18 cellular contexts compared by ENCODE assay signal in genomic region chr10:69218831-69219230, GRCh38. TPM values are rescaled to one million over a fixed set of nuclear protein-coding genes. Genes with fewer than 3 reads are reported as not detected.
DNase-seq lines count a peak whose midpoint lies in the region; ATAC-seq and TF ChIP-seq lines count a peak whose summit lies in the region.
"Had no signal": no experiment of that assay in that cellular context is flagged by ENCODE, and none has a peak within 500 bp of the region (broad histone marks: within the 10 kb centered on the region; RNA-seq: fewer than 3 reads in every experiment).

No MANE protein-coding gene starts in this region.

- no peaks in the 10 kb centered on the region for H3K9me2 ChIP-seq in PC-3 (replicated peaks; ENCODE audit: low read length)

- 84% methylated on average over 5 of the region's 6 CpGs for WGBS in mammary epithelial cell (ENCODE audit: low coverage, missing lambda C conversion rate)

- no peaks in the 10 kb centered on the region for H4K20me1 ChIP-seq in mammary epithelial cell (ENCODE audit: insufficient read depth, low read length)
- H4K20me1 ChIP-seq in PC-3 (ENCODE audit: low read length), result no peaks in the 10 kb centered on the region

- in situ Hi-C loops in mammary epithelial cell (cut with MboI; ENCODE audit: low sequenced_read_pairs in 2 of 2), result no loop called here

- no peaks in the 10 kb centered on the region for H3K36me3 ChIP-seq in mammary epithelial cell (ENCODE audit: insufficient read depth, low read length)
- H3K36me3 ChIP-seq in breast epithelium, result no peaks in the 10 kb centered on the region
- H3K36me3 ChIP-seq in PC-3 (ENCODE audit: low read depth, low read length), result no peaks in the 10 kb centered on the region
- H3K36me3 ChIP-seq in colonic mucosa, result no peaks in the 10 kb centered on the region
- H3K36me3 ChIP-seq: SJCRH30 had no signal

- BruUV-seq in mammary epithelial cell (replicated peaks; lab: Mats Ljungman, UMichigan) (no TSS peak), PC-3 (replicated peaks; lab: Mats Ljungman, UMichigan) (no TSS peak)

- H3F3A ChIP-seq in PC-3 (ENCODE audit: low read length, unreplicated experiment), result no peaks in the 10 kb centered on the region

- no peaks in the 10 kb centered on the region for H3K79me2 ChIP-seq in mammary epithelial cell (ENCODE audit: insufficient read depth, low read length)
- H3K79me2 ChIP-seq in PC-3 (ENCODE audit: low read length), result no peaks in the 10 kb centered on the region

- peaks cover 40% of the 10 kb centered on the region for H3K4me1 ChIP-seq in mammary epithelial cell (ENCODE audit: insufficient read depth, low read length)
- H3K4me1 ChIP-seq in breast epithelium, result no peaks in the 10 kb centered on the region
- peaks cover 28% of the 10 kb centered on the region for H3K4me1 ChIP-seq in PC-3 (ENCODE audit: insufficient read depth, low read length)
- H3K4me1 ChIP-seq in colonic mucosa, result no peaks in the 10 kb centered on the region
- H3K4me1 ChIP-seq: SJCRH30 had no signal

- H3K9ac ChIP-seq in mammary epithelial cell (ENCODE audit: insufficient read depth, low read length) (no peak overlapping the region), PC-3 (ENCODE audit: low read length) (no peak overlapping the region), colonic mucosa (ENCODE audit: low read depth in 2 of 2, low read length in 2 of 2) (no peak overlapping the region)

- no peaks in the 10 kb centered on the region for H3K27me3 ChIP-seq in mammary epithelial cell (ENCODE audit: insufficient read depth, low read length)
- H3K27me3 ChIP-seq in breast epithelium, result no peaks in the 10 kb centered on the region
- no peaks in the 10 kb centered on the region for H3K27me3 ChIP-seq in PC-3 (ENCODE audit: low read length)
- no peaks in the 10 kb centered on the region for H3K27me3 ChIP-seq in colonic mucosa
- H3K27me3 ChIP-seq: SJCRH30 had no signal

- POLR2A ChIA-PET in PC-3 (lab: Charles Lee; ENCODE audit: unreplicated experiment), result no interaction called here

- DNase-seq in mammary epithelial cell, result peak; percentile 28
- DNase-seq in breast epithelium (ENCODE audit: low spot score in 2 of 2), result no peak
- peak; percentile 45 for DNase-seq in PC-3
- DNase-seq in epithelial cell of prostate (ENCODE audit: low read depth, low spot score), result no peak
- no peak for DNase-seq in colonic mucosa
- DNase-seq in NCI-H748 (lab: John Stamatoyannopoulos, UW; ENCODE audit: unreplicated experiment), result no peak
- DNase-seq: COR-L47, DMS153, NCI-H1105, NCI-H1694, NCI-H2081 treated with DMSO at 0.1 percent for 48 hours, NCI-H510A treated with DMSO at 0.1 percent for 48 hours, NCI-H82, SJCRH30 had no signal

- H3K4me2 ChIP-seq in mammary epithelial cell (ENCODE audit: insufficient read depth, low read depth, low read length), result peak overlapping the region; percentile 4
- no peak overlapping the region for H3K4me2 ChIP-seq in PC-3 (ENCODE audit: low read length)

- H3K4me3 ChIP-seq in mammary epithelial cell (replicated peaks in 1 of 3; ENCODE audit: insufficient read depth in 1 of 3, low read depth in 2 of 3, low read length in 3 of 3) (no peak overlapping the region), breast epithelium (no peak overlapping the region), PC-3 (ENCODE audit: low read length) (no peak overlapping the region), colonic mucosa (no peak overlapping the region)
- H3K4me3 ChIP-seq: SJCRH30 had no signal

- H3K9me3 ChIP-seq in mammary epithelial cell (replicated peaks; ENCODE audit: insufficient read depth, low read length) (no peaks in the 10 kb centered on the region), breast epithelium (no peaks in the 10 kb centered on the region), PC-3 (ENCODE audit: low read length) (no peaks in the 10 kb centered on the region), colonic mucosa (no peaks in the 10 kb centered on the region)
- H3K9me3 ChIP-seq: SJCRH30 had no signal

- H2AFZ ChIP-seq in mammary epithelial cell (ENCODE audit: low read depth, low read length) (no peak overlapping the region), PC-3 (ENCODE audit: low read length) (no peak overlapping the region)

- H3K27ac ChIP-seq in mammary epithelial cell (ENCODE audit: insufficient read depth, low read depth, low read length) (no peak overlapping the region), breast epithelium (no peak overlapping the region), PC-3 (ENCODE audit: low read length) (no peak overlapping the region), epithelial cell of prostate (peak overlapping the region; percentile 92), colonic mucosa (no peak overlapping the region)
- H3K27ac ChIP-seq: 22Rv1, SJCRH30 had no signal

- ATAC-seq in PC-3 (no peak), GM18520 (IDR thresholded peaks at IDR 0.05; ENCODE audit: unreplicated experiment) (no peak), HG03565 (IDR thresholded peaks at IDR 0.05; ENCODE audit: unreplicated experiment) (no peak)

- TF ChIP-seq CTCF in mammary epithelial cell (conservative IDR thresholded peaks at IDR 0.05 in 1 of 2, IDR thresholded peaks at IDR 0.05 in 1 of 2; ENCODE audit: extremely low read depth in 1 of 2, insufficient read depth in 1 of 2, low read depth in 1 of 2, low read length in 2 of 2) (no peak), breast epithelium (IDR thresholded peaks at IDR 0.05) (no peak), PC-3 (conservative IDR thresholded peaks at IDR 0.05; ENCODE audit: low read depth, low read length) (no peak), colonic mucosa (IDR thresholded peaks at IDR 0.05) (no peak)

- TF ChIP-seq POLR2A in breast epithelium (IDR thresholded peaks at IDR 0.05), result no peak

- intact Hi-C loops in mammary epithelial cell (cut with micrococcal nuclease) (no loop called here), breast epithelium (cut with DNase I; ENCODE audit: low total_unique reads) (no loop called here), PC-3 (cut with micrococcal nuclease) (no loop called here), colonic mucosa (cut with DNase I) (no loop called here)

- CTCF ChIA-PET in mammary epithelial cell (lab: Charles Lee; ENCODE audit: low non-redundant PET) (no interaction called here), PC-3 (lab: Charles Lee) (no interaction called here)

- dilution Hi-C loops in mammary epithelial cell (cut with HindIII; ENCODE audit: low sequenced_read_pairs), result no loop called here

RNA-seq across cellular contexts. Expression of gene HKDC1, which starts 1.3 kb away (rescaled TPM):
- total RNA-seq in mammary epithelial cell (under 1 TPM; under 0.01 to 0.07 TPM), breast epithelium (1 to 10 TPM in 1 of 3 donors, under 1 TPM in 1, not detected in 1; 0.15 to 2.0 TPM), PC-3 (2014; rRNA removed) (0.44 and 1.2 TPM in 2 replicates), colonic mucosa (10 to 100 TPM; 14.7 to 19.0 TPM)
- polyA plus RNA-seq in mammary epithelial cell, result 0.26 TPM
- polyA minus RNA-seq in mammary epithelial cell, result not detected
- total RNA-seq: B cell had no signal

RNA-seq across cellular contexts. Expression of gene SUPV3L1, which starts 38.8 kb away (rescaled TPM):
- 10 to 100 TPM; 26.8 to 36.7 TPM for total RNA-seq in mammary epithelial cell
- 31.5 TPM for polyA plus RNA-seq in mammary epithelial cell
- polyA minus RNA-seq in mammary epithelial cell, result 19.1 TPM
- 10 to 100 TPM; 24.3 to 40.1 (median 28.5) TPM for total RNA-seq in breast epithelium
- total RNA-seq in PC-3 (2014; rRNA removed), result 86.2 and 117 TPM in 2 replicates
- total RNA-seq in colonic mucosa, result 10 to 100 TPM; 26.8 to 35.3 TPM

RNA-seq across cellular contexts. Expression of gene HK1, which starts 59.5 kb away (rescaled TPM):
- total RNA-seq in mammary epithelial cell (100 to 1,000 TPM; 115 to 133 TPM), breast epithelium (10 to 100 TPM; 51.2 to 63.4 (median 57.4) TPM), PC-3 (2014; rRNA removed) (189 and 208 TPM in 2 replicates), colonic mucosa (10 to 100 TPM; 73.3 to 83.3 TPM)
- 95.9 TPM for polyA plus RNA-seq in mammary epithelial cell
- polyA minus RNA-seq in mammary epithelial cell, result 256 TPM

Comparison
In these comparisons a context has a peak if more than half of its experiments do, and no peak if none do; other contexts are left out.
1. DNase-seq: peak in mammary epithelial cell (single experiment) and PC-3 (single experiment); none in breast epithelium (0 of 2), epithelial cell of prostate (single experiment), colonic mucosa (single experiment) and NCI-H748 (single experiment).